15 cellular contexts compared by ENCODE assay signal in the genomic region with DNA sequence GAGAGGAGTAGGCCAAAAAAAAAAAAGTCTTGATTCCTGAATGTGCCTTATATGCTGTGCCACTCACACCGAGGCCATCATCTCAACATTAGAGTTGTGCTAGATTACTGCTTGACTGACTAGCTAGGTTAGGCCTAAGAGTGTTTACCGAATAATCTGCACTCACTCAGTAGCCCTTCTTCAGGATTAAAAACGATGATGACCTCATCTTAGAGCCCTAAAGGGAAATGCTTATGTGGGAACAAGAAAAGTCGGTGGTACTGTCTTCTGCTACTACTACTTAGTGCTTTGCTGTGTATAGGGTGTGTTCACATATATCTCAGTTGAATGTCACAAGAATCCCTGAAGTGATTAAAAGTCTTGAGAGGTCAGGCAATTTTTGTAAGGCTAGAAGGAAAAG. TPM values are rescaled to one million over a fixed set of nuclear protein-coding genes. Genes with fewer than 3 reads are reported as not detected.
DNase-seq lines count a peak whose midpoint lies in the region; TF ChIP-seq lines count a peak whose summit lies in the region.
"Had no signal": no experiment of that assay in that cellular context is flagged by ENCODE, and none has a peak within 500 bp of the region (broad histone marks: within the 10 kb centered on the region; RNA-seq: fewer than 3 reads in every experiment).

No MANE protein-coding gene starts in this region.

- no peaks in the 10 kb centered on the region for H3K27me3 Mint-ChIP-seq in progenitor cell of endocrine pancreas

- no peaks in the 10 kb centered on the region for H3K4me1 ChIP-seq in HEK293 (ENCODE audit: control insufficient read depth, insufficient read depth, low read length)

- peak overlapping the region; percentile 75 for H3K27ac Mint-ChIP-seq in progenitor cell of endocrine pancreas

- no peak overlapping the region for H3K27ac ChIP-seq in HEK293 (ENCODE audit: extremely low read depth, low read depth, low read length)
- H3K27ac ChIP-seq in VCaP, result peak overlapping the region; percentile 89
- peak overlapping the region in 58 of 59 donors; percentile 28 to 90 (median 80) for H3K27ac ChIP-seq in dorsolateral prefrontal cortex

- no peak overlapping the region for H3K4me3 ChIP-seq in HEK293 (ENCODE audit: low read depth, low read length)
- H3K4me3 ChIP-seq in dorsolateral prefrontal cortex, result peak overlapping the region in 2 of 59 donors; percentile 11 to 21

- no peaks in the 10 kb centered on the region for H3K27me3 ChIP-seq in dorsolateral prefrontal cortex

- H3K4me3 Mint-ChIP-seq in progenitor cell of endocrine pancreas (ENCODE audit: low read depth), result no peak overlapping the region
- H3K4me3 Mint-ChIP-seq: CD8-positive, alpha-beta T cell had no signal

- no peak for TF ChIP-seq CTCF in HEK293 (tag by site-specific recombination; IDR thresholded peaks at IDR 0.05)
- no peak for TF ChIP-seq CTCF in VCaP (conservative IDR thresholded peaks at IDR 0.05)
- TF ChIP-seq CTCF in dorsolateral prefrontal cortex (IDR thresholded peaks at IDR 0.05 in 54 of 56, conservative IDR thresholded peaks at IDR 0.05 in 2 of 56; ENCODE audit: low read depth in 1 of 56, partially characterized antibody in 56 of 56), result no peak
- no peak for TF ChIP-seq CTCF in progenitor cell of endocrine pancreas (IDR thresholded peaks at IDR 0.05; ENCODE audit: unreplicated experiment)

- intact Hi-C loops in dorsolateral prefrontal cortex (cut with DNase I), result no loop called here

- peaks cover 59 to 91% of the 10 kb centered on the region in 2 experiments for H3K36me3 ChIP-seq in HEK293 (ENCODE audit: control insufficient read depth in 2 of 2, insufficient read depth in 1 of 2, low read length in 2 of 2)

- DNase-seq in dorsolateral prefrontal cortex, result no peak
- DNase-seq in progenitor cell of endocrine pancreas (ENCODE audit: low spot score, unreplicated experiment), result no peak
- DNase-seq in AML-193 (lab: John Stamatoyannopoulos, UW), result no peak
- no peak for DNase-seq in activated CD4-positive, alpha-beta T cell treated with anti-CD3 and anti-CD28 coated beads for 4 hours
- no peak for DNase-seq in globus pallidus (ENCODE audit: low spot score)
- DNase-seq: CD8-positive, alpha-beta T cell; GF-D8; Karpas-422; MM.1S; NCI-H1105 treated with DMSO at 0.1 percent for 48 hours; NCI-H187; NCI-H446; PC-3 had no signal

- H3K4me1 Mint-ChIP-seq in progenitor cell of endocrine pancreas (ENCODE audit: low read depth), result no peaks in the 10 kb centered on the region

- no peaks in the 10 kb centered on the region for H3K9me3 Mint-ChIP-seq in progenitor cell of endocrine pancreas (ENCODE audit: low read depth)
- H3K9me3 Mint-ChIP-seq: CD8-positive, alpha-beta T cell had no signal

- POLR2A ChIA-PET in HEK293 (lab: Yijun Ruan, JAX), result no interaction called here

- H3K36me3 Mint-ChIP-seq in progenitor cell of endocrine pancreas (ENCODE audit: insufficient read depth), result peaks cover 37% of the 10 kb centered on the region

- no peaks in the 10 kb centered on the region for H3K9me3 ChIP-seq in HEK293 (ENCODE audit: control insufficient read depth, insufficient read depth, low read depth, low read length)

- CTCF ChIA-PET in HEK293 (lab: Yijun Ruan, JAX), result interaction anchor here (0.7 to 1.8 kb wide), 2 partner anchors 12 to 73 kb away, joined by 3 to 4 read pairs; no protein-coding TSS in a partner anchor

TF ChIP-seq in HEK293, 187 proteins besides CTCF, POLR2A, EP300 and RAD21:
- TF ChIP-seq, protein P1, sequence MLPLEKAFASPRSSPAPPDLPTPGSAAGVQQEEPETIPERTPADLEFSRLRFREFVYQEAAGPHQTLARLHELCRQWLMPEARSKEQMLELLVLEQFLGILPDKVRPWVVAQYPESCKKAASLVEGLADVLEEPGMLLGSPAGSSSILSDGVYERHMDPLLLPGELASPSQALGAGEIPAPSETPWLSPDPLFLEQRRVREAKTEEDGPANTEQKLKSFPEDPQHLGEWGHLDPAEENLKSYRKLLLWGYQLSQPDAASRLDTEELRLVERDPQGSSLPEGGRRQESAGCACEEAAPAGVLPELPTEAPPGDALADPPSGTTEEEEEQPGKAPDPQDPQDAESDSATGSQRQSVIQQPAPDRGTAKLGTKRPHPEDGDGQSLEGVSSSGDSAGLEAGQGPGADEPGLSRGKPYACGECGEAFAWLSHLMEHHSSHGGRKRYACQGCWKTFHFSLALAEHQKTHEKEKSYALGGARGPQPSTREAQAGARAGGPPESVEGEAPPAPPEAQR (tag by site-specific recombination; IDR thresholded peaks at IDR 0.05), result no peak
- TF ChIP-seq, protein P2, sequence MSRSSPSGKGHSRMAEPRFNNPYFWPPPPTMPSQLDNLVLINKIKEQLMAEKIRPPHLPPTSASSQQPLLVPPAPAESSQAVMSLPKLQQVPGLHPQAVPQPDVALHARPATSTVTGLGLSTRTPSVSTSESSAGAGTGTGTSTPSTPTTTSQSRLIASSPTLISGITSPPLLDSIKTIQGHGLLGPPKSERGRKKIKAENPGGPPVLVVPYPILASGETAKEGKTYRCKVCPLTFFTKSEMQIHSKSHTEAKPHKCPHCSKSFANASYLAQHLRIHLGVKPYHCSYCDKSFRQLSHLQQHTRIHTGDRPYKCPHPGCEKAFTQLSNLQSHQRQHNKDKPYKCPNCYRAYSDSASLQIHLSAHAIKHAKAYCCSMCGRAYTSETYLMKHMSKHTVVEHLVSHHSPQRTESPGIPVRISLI (tag by site-specific recombination; IDR thresholded peaks at IDR 0.05), result no peak
- TF ChIP-seq ZBTB17 (tag by site-specific recombination; IDR thresholded peaks at IDR 0.05) (peak; percentile 75), ZNF76 (tag by site-specific recombination; IDR thresholded peaks at IDR 0.05; ENCODE audit: borderline replicate concordance, low read depth) (no peak), ZNF549 (tag by site-specific recombination; IDR thresholded peaks at IDR 0.05) (no peak), OSR2 (tag by site-specific recombination; IDR thresholded peaks at IDR 0.05) (0 out of 2 replicates have a peak, but pooled peaks have one; percentile 19), ZNF629 (tag by site-specific recombination; IDR thresholded peaks at IDR 0.05) (0 out of 2 replicates have a peak, but pooled peaks have one; percentile 24), ZSCAN30 (tag by site-specific recombination; IDR thresholded peaks at IDR 0.05) (no peak), ZXDB (tag by site-specific recombination; IDR thresholded peaks at IDR 0.05) (no peak), GLI2 (tag by site-specific recombination; IDR thresholded peaks at IDR 0.05; ENCODE audit: borderline replicate concordance, low read depth) (no peak)
- TF ChIP-seq, protein P3, sequence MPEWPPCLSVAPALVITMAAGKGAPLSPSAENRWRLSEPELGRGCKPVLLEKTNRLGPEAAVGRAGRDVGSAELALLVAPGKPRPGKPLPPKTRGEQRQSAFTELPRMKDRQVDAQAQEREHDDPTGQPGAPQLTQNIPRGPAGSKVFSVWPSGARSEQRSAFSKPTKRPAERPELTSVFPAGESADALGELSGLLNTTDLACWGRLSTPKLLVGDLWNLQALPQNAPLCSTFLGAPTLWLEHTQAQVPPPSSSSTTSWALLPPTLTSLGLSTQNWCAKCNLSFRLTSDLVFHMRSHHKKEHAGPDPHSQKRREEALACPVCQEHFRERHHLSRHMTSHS (tag by site-specific recombination; IDR thresholded peaks at IDR 0.05), result no peak
- TF ChIP-seq, protein P4, sequence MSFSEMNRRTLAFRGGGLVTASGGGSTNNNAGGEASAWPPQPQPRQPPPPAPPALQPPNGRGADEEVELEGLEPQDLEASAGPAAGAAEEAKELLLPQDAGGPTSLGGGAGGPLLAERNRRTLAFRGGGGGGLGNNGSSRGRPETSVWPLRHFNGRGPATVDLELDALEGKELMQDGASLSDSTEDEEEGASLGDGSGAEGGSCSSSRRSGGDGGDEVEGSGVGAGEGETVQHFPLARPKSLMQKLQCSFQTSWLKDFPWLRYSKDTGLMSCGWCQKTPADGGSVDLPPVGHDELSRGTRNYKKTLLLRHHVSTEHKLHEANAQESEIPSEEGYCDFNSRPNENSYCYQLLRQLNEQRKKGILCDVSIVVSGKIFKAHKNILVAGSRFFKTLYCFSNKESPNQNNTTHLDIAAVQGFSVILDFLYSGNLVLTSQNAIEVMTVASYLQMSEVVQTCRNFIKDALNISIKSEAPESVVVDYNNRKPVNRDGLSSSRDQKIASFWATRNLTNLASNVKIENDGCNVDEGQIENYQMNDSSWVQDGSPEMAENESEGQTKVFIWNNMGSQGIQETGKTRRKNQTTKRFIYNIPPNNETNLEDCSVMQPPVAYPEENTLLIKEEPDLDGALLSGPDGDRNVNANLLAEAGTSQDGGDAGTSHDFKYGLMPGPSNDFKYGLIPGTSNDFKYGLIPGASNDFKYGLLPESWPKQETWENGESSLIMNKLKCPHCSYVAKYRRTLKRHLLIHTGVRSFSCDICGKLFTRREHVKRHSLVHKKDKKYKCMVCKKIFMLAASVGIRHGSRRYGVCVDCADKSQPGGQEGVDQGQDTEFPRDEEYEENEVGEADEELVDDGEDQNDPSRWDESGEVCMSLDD (tag by site-specific recombination; IDR thresholded peaks at IDR 0.05), result no peak
- TF ChIP-seq, protein P5, sequence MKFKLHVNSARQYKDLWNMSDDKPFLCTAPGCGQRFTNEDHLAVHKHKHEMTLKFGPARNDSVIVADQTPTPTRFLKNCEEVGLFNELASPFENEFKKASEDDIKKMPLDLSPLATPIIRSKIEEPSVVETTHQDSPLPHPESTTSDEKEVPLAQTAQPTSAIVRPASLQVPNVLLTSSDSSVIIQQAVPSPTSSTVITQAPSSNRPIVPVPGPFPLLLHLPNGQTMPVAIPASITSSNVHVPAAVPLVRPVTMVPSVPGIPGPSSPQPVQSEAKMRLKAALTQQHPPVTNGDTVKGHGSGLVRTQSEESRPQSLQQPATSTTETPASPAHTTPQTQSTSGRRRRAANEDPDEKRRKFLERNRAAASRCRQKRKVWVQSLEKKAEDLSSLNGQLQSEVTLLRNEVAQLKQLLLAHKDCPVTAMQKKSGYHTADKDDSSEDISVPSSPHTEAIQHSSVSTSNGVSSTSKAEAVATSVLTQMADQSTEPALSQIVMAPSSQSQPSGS (tag by site-specific recombination; IDR thresholded peaks at IDR 0.05; ENCODE audit: low read depth), result 0 out of 2 replicates have a peak, but pooled peaks have one; percentile 62

RNA-seq across cellular contexts. Expression of a gene that starts 54.3 kb away (rescaled TPM):
- total RNA-seq in dorsolateral prefrontal cortex (10 to 100 TPM; 37.5 to 82.2 (median 56.4) TPM), progenitor cell of endocrine pancreas (92.9 and 102 TPM in 2 replicates)

RNA-seq across cellular contexts. Expression of a gene that starts 55.1 kb away (rescaled TPM):
- total RNA-seq in dorsolateral prefrontal cortex (10 to 100 TPM; 37.5 to 83.0 (median 65.8) TPM), progenitor cell of endocrine pancreas (54.2 and 59.1 TPM in 2 replicates)
